In genomic region chr6:111604259-111605099, GRCh38 we compare ENCODE assay signal across 8 cellular contexts. TPM values are rescaled to one million over a fixed set of nuclear protein-coding genes. Genes with fewer than 3 reads are reported as not detected.
DNase-seq lines count a peak whose midpoint lies in the region; ATAC-seq and TF ChIP-seq lines count a peak whose summit lies in the region.

No MANE protein-coding gene starts in this region.

- peak overlapping the region in 2 of 3 donors; percentile 97 to 99 for H3K27ac Mint-ChIP-seq in CD4-positive, CD25-positive, alpha-beta regulatory T cell

- no peak for DNase-seq in CD4-positive, CD25-positive, alpha-beta regulatory T cell
- no peak for DNase-seq in LNCaP clone FGC (ENCODE audit: low read depth)
- peak; percentile 40 to 67 (median 52) for DNase-seq in body of pancreas
- DNase-seq in iPS-NIHi7 (ENCODE audit: extremely low spot score), result peak; percentile 38
- DNase-seq in skeletal muscle cell (ENCODE audit: low read depth), result peak; percentile 84
- no peak for DNase-seq in stimulated activated CD8-positive, alpha-beta memory T cell treated with anti-CD3 and anti-CD28 coated beads, Interleukin-4, amount 100 ng/mL, for 48 hours
- no peak for DNase-seq in NCI-H82 (lab: John Stamatoyannopoulos, UW)

- no peaks in the 10 kb centered on the region for H3K36me3 ChIP-seq in CD4-positive, CD25-positive, alpha-beta regulatory T cell (ENCODE audit: control insufficient read depth, insufficient read depth, low read length)
- no peaks in the 10 kb centered on the region for H3K36me3 ChIP-seq in body of pancreas (replicated peaks in 1 of 2; ENCODE audit: insufficient read depth in 1 of 2, low read depth in 2 of 2)

- TF ChIP-seq CTCF in LNCaP clone FGC (IDR thresholded peaks at IDR 0.05; ENCODE audit: control insufficient read depth, extremely low read depth, insufficient read depth) (no peak), body of pancreas (IDR thresholded peaks at IDR 0.05) (no peak)

- peaks cover 11% of the 10 kb centered on the region for H3K36me3 Mint-ChIP-seq in CD4-positive, CD25-positive, alpha-beta regulatory T cell

- no peak for ATAC-seq in CD4-positive, CD25-positive, alpha-beta regulatory T cell (ENCODE audit: low read depth in 2 of 2)
- ATAC-seq in body of pancreas, result peak; percentile 19
- ATAC-seq in HG03095 (IDR thresholded peaks at IDR 0.05; ENCODE audit: unreplicated experiment), result no peak

- 7 to 19% methylated on average over 7 of the region's 7 CpGs for WGBS in body of pancreas, 2 donors

- peak overlapping the region; percentile 72 for H3K27ac ChIP-seq in CD4-positive, CD25-positive, alpha-beta regulatory T cell (ENCODE audit: insufficient read depth, low read length, poor library complexity, severe bottlenecking)
- H3K27ac ChIP-seq in body of pancreas, result peak overlapping the region; percentile 71 to 97 (median 92)

- H3K4me3 Mint-ChIP-seq in CD4-positive, CD25-positive, alpha-beta regulatory T cell, result peak overlapping the region; percentile 91 to 97 (median 94)

- no peaks in the 10 kb centered on the region for H3K9me3 ChIP-seq in CD4-positive, CD25-positive, alpha-beta regulatory T cell (ENCODE audit: control insufficient read depth in 2 of 2, low read length in 2 of 2)
- no peaks in the 10 kb centered on the region for H3K9me3 ChIP-seq in body of pancreas

- no peaks in the 10 kb centered on the region for H3K27me3 ChIP-seq in CD4-positive, CD25-positive, alpha-beta regulatory T cell (ENCODE audit: control insufficient read depth, insufficient read depth, low read length)
- no peaks in the 10 kb centered on the region for H3K27me3 ChIP-seq in body of pancreas

- H3K4me1 Mint-ChIP-seq in CD4-positive, CD25-positive, alpha-beta regulatory T cell, result peaks cover 21 to 71% (median 51%) of the 10 kb centered on the region in 4 donors

- no peaks in the 10 kb centered on the region for H3K9me3 Mint-ChIP-seq in CD4-positive, CD25-positive, alpha-beta regulatory T cell

- peak in 2 of 3 donors; percentile 56 to 59 for TF ChIP-seq POLR2A in body of pancreas (IDR thresholded peaks at IDR 0.05)

- intact Hi-C loops in body of pancreas (cut with DNase I), result no loop called here

- H3K4me1 ChIP-seq in CD4-positive, CD25-positive, alpha-beta regulatory T cell (ENCODE audit: control insufficient read depth, insufficient read depth, low read length, poor library complexity, severe bottlenecking), result peaks cover 42% of the 10 kb centered on the region
- H3K4me1 ChIP-seq in body of pancreas, result peaks cover 52% of the 10 kb centered on the region

- peak overlapping the region; percentile 100 for H3K4me3 ChIP-seq in CD4-positive, CD25-positive, alpha-beta regulatory T cell (ENCODE audit: low read depth, low read length)
- H3K4me3 ChIP-seq in LNCaP clone FGC (ENCODE audit: low read depth, low read length) (peak overlapping the region; percentile 72), body of pancreas (peak overlapping the region; percentile 30 to 31), skeletal muscle cell (ENCODE audit: low read depth, low read length) (peak overlapping the region; percentile 56)

- no peaks in the 10 kb centered on the region for H3K27me3 Mint-ChIP-seq in CD4-positive, CD25-positive, alpha-beta regulatory T cell

RNA-seq across cellular contexts. Expression of gene TRAF3IP2, which starts 1.2 kb away (rescaled TPM):
- 28.7 TPM for total RNA-seq in CD4-positive, CD25-positive, alpha-beta regulatory T cell
- 10 to 100 TPM; 20.7 to 30.1 (median 25.2) TPM for polyA plus RNA-seq in CD4-positive, CD25-positive, alpha-beta regulatory T cell
- total RNA-seq in body of pancreas, result 10 to 100 TPM; 15.8 to 29.0 TPM

Comparison
In these comparisons a context has a peak if more than half of its experiments do, and no peak if none do; other contexts are left out.
1. DNase-seq: peak in body of pancreas (4 of 4), iPS-NIHi7 (single experiment) and skeletal muscle cell (single experiment); none in CD4-positive, CD25-positive, alpha-beta regulatory T cell (0 of 3), LNCaP clone FGC (single experiment), stimulated activated CD8-positive, alpha-beta memory T cell treated with anti-CD3 and anti-CD28 coated beads, Interleukin-4, amount 100 ng/mL, for 48 hours (single experiment) and NCI-H82 (single experiment).
2. H3K4me3 ChIP-seq: peak in every context shown above with its lines; median percentile 100 in CD4-positive, CD25-positive, alpha-beta regulatory T cell; 72 in LNCaP clone FGC; 56 in skeletal muscle cell; 30 in body of pancreas.